Comparison of ENCODE assay signal across 27 cellular contexts in the genomic region with DNA sequence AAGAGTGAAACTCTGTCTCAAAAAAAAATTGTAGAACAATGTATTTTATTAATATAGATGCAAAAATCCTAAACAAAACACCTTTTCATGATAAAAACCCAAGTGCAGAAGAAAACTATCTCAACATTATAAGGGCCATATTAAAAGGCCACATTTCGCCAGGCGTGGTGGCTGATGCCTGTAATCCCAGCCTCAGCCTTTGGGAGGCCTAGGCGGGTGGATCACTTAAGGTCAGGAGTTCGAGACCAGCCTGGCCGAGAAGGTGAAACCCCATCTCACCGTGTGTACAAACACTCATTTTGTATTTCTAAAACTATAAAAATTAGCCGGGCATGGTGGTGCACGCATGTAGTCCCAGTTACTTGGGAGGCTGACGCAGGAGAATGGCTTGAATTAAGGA.
"Had no signal": no experiment of that assay in that cellular context is flagged by ENCODE, and none has a peak within 500 bp of the region (broad histone marks: within the 10 kb centered on the region; RNA-seq: fewer than 3 reads in every experiment).

No MANE protein-coding gene starts in this region.

- H3K27me3 ChIP-seq: neutrophil, stomach, thyroid gland, upper lobe of right lung had no signal

- H3K27ac ChIP-seq: coronary artery, neutrophil, skin epidermis, stomach, thyroid gland, upper lobe of right lung, WERI-Rb-1 had no signal

- H3K4me3 ChIP-seq: coronary artery, skin epidermis, stomach, thyroid gland, upper lobe of right lung had no signal

- ATAC-seq: activated CD4-positive, CD25-positive, alpha-beta regulatory T cell treated with anti-CD3 and anti-CD28 coated beads, Interleukin-2, amount 50 U/mL, for 24 hours; esophagus mucosa; left colon; sciatic nerve; stimulated activated effector memory CD8-positive, alpha-beta T cell treated with anti-CD3 and anti-CD28 coated beads, Interleukin-12 subunit alpha, Interleukin-12 subunit beta, amount 100 ng/mL, for 72 hours; T-helper 17 cell; upper lobe of right lung had no signal

- H3K36me3 ChIP-seq: neutrophil, stomach, thyroid gland, upper lobe of right lung, WERI-Rb-1 had no signal

- H3K4me1 ChIP-seq: stomach, thyroid gland, upper lobe of right lung had no signal

- FAIRE-seq: keratinocyte had no signal

- DNase-seq: activated CD4-positive, alpha-beta memory T cell treated with anti-CD3 and anti-CD28 coated beads, Interleukin-2, amount 10 ng/mL, durations not matched to agents 7 days and 5 days; activated CD4-positive, alpha-beta T cell treated with anti-CD3 and anti-CD28 coated beads, Interleukin-2, amount 10 ng/mL, durations not matched to agents 7 days and 5 days; activated effector memory CD4-positive, alpha-beta T cell treated with Interleukin-2 at 50 U/mL for 16 hours; activated naive CD4-positive, alpha-beta T cell treated with Interleukin-2 at 50 U/mL for 16 hours; anterior cingulate cortex; foreskin fibroblast; head of caudate nucleus; hippocampal formation; left colon; mammary epithelial cell; retina; stimulated activated CD4-positive, alpha-beta T cell treated with anti-CD3 and anti-CD28 coated beads, Interleukin-12 subunit alpha, Interleukin-12 subunit beta, amount 100 ng/mL, for 4 hours; stimulated activated CD4-positive, alpha-beta T cell treated with anti-CD3 and anti-CD28 coated beads, Interleukin-4, amount 100 ng/mL, for 1 hour; stomach; T-helper 17 cell; T1000; thyroid gland; upper lobe of right lung; WERI-Rb-1 had no signal

- H3K9me3 ChIP-seq: neutrophil, stomach, thyroid gland, upper lobe of right lung had no signal
